In genomic region chr5:53253421-53253871, GRCh38 we compare ENCODE assay signal across 11 cellular contexts.
DNase-seq lines count a peak whose midpoint lies in the region; ATAC-seq, FAIRE-seq and TF ChIP-seq lines count a peak whose summit lies in the region.
"Had no signal": no experiment of that assay in that cellular context is flagged by ENCODE, and none has a peak within 500 bp of the region (broad histone marks: within the 10 kb centered on the region; RNA-seq: fewer than 3 reads in every experiment).

No MANE protein-coding gene starts in this region.

- no peaks in the 10 kb centered on the region for H3K9me3 ChIP-seq in testis

- H3K36me3 ChIP-seq in bronchial epithelial cell (ENCODE audit: control insufficient read depth, insufficient read depth, low read length) (no peaks in the 10 kb centered on the region), testis (ENCODE audit: low read depth, missing control alignments) (no peaks in the 10 kb centered on the region)

- TF ChIP-seq CTCF in bronchial epithelial cell (IDR thresholded peaks at IDR 0.05; ENCODE audit: insufficient read depth, low read length, severe bottlenecking) (no peak), testis (IDR thresholded peaks at IDR 0.05) (no peak)

- intact Hi-C loops in testis (cut with DNase I; ENCODE audit: low total_unique reads) = no loop called here

- peak; percentile 44 to 52 for ATAC-seq in activated T-cell treated with anti-CD3 and anti-CD28 coated beads, Interleukin-2, amount 50 U/mL, for 72 hours (replicated peaks in 1 of 2)
- ATAC-seq in HG02678 (IDR thresholded peaks at IDR 0.05; ENCODE audit: unreplicated experiment) = no peak
- no peak for ATAC-seq in HG03025 (IDR thresholded peaks at IDR 0.05; ENCODE audit: low FRiP score, unreplicated experiment)

- FAIRE-seq in bronchial epithelial cell (lab: Jason Lieb, UNC) = peak; percentile 36
- FAIRE-seq in urothelium cell line (lab: Jason Lieb, UNC) = no peak
- FAIRE-seq: GM12891 had no signal

- no peaks in the 10 kb centered on the region for H3K36me3 Mint-ChIP-seq in activated T-cell treated with anti-CD3 and anti-CD28 coated beads, Interleukin-2, amount 50 U/mL, for 72 hours (ENCODE audit: insufficient read depth in 2 of 2)

- no peaks in the 10 kb centered on the region for H3K4me1 ChIP-seq in testis

- WGBS in testis, 2 donors = 82 to 85% methylated on average over 2 of the region's 2 CpGs

- H3K27me3 ChIP-seq in bronchial epithelial cell (ENCODE audit: control insufficient read depth, insufficient read depth, low read length) (no peaks in the 10 kb centered on the region), testis (no peaks in the 10 kb centered on the region)

- DNase-seq in activated T-cell treated with anti-CD3 and anti-CD28 coated beads, Interleukin-2, amount 50 U/mL, for 72 hours = no peak
- no peak for DNase-seq in activated T-cell treated with anti-CD3 and anti-CD28 coated beads, Interleukin-2, amount 50 U/mL, for 48 hours
- DNase-seq in NCI-H226 = peak; percentile 90
- DNase-seq in bronchial epithelial cell (ENCODE audit: low read depth) = peak; percentile 71
- peak; percentile 15 for DNase-seq in urothelium cell line (ENCODE audit: low spot score)
- no peak for DNase-seq in testis
- DNase-seq: activated T-cell treated with anti-CD3 and anti-CD28 coated beads for 4 hours had no signal

- no peak for TF ChIP-seq POLR2A in testis (IDR thresholded peaks at IDR 0.05)

- H3K9me3 Mint-ChIP-seq in activated T-cell treated with anti-CD3 and anti-CD28 coated beads, Interleukin-2, amount 50 U/mL, for 72 hours = no peaks in the 10 kb centered on the region
- H3K9me3 Mint-ChIP-seq: dendritic cell treated with granulocyte-macrophage colony-stimulating factor and Interleukin-4, amounts not matched to agents 40 ng/mL and 50 ng/mL, for 4 days had no signal

- H3K27ac ChIP-seq in testis = no peak overlapping the region

- no peak overlapping the region for H3K4me3 Mint-ChIP-seq in activated T-cell treated with anti-CD3 and anti-CD28 coated beads, Interleukin-2, amount 50 U/mL, for 72 hours
- H3K4me3 Mint-ChIP-seq: dendritic cell treated with granulocyte-macrophage colony-stimulating factor and Interleukin-4, amounts not matched to agents 40 ng/mL and 50 ng/mL, for 4 days had no signal

- peaks cover 36% of the 10 kb centered on the region for H3K27me3 Mint-ChIP-seq in activated T-cell treated with anti-CD3 and anti-CD28 coated beads, Interleukin-2, amount 50 U/mL, for 72 hours (ENCODE audit: low read depth)
- H3K27me3 Mint-ChIP-seq: dendritic cell treated with granulocyte-macrophage colony-stimulating factor and Interleukin-4, amounts not matched to agents 40 ng/mL and 50 ng/mL, for 4 days had no signal

- H3K4me3 ChIP-seq in bronchial epithelial cell (ENCODE audit: low read depth, low read length) (no peak overlapping the region), testis (no peak overlapping the region)

- H3K4me1 Mint-ChIP-seq in activated T-cell treated with anti-CD3 and anti-CD28 coated beads, Interleukin-2, amount 50 U/mL, for 72 hours (ENCODE audit: low read depth) = no peaks in the 10 kb centered on the region

- H3K27ac Mint-ChIP-seq in activated T-cell treated with anti-CD3 and anti-CD28 coated beads, Interleukin-2, amount 50 U/mL, for 72 hours = no peak overlapping the region
- H3K27ac Mint-ChIP-seq: dendritic cell treated with granulocyte-macrophage colony-stimulating factor and Interleukin-4, amounts not matched to agents 40 ng/mL and 50 ng/mL, for 4 days had no signal

Comparison
In these comparisons a context has a peak if more than half of its experiments do, and no peak if none do; other contexts are left out.
1. ATAC-seq: peak in activated T-cell treated with anti-CD3 and anti-CD28 coated beads, Interleukin-2, amount 50 U/mL, for 72 hours (2 of 2); none in HG02678 (single experiment) and HG03025 (single experiment).
2. DNase-seq: peak in NCI-H226 (single experiment), bronchial epithelial cell (single experiment) and urothelium cell line (single experiment); none in activated T-cell treated with anti-CD3 and anti-CD28 coated beads, Interleukin-2, amount 50 U/mL, for 72 hours (0 of 2), activated T-cell treated with anti-CD3 and anti-CD28 coated beads, Interleukin-2, amount 50 U/mL, for 48 hours (0 of 2) and testis (single experiment).